In the genomic region with DNA sequence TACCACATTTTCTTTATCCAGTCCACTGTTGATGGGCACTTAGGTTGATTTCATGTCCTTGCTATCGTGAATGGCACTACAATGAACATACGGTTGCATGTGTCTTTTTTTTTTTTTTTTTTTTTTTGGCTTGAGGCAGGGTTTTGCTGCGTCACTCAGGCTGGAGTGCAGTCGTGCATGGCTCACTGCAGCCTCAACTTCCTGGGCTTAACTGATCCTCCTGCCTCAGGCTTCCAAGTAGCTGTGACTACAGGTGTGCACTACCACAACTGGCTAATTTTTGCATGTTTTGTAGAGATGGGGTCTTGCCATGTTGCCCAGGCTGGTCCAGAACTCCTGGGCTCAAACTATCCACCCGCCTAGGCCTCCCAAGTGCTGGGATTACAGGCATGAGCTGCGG, we compare ENCODE assay signal across 24 cellular contexts. TPM values are rescaled to one million over a fixed set of nuclear protein-coding genes. Genes with fewer than 3 reads are reported as not detected.
DNase-seq lines count a peak whose midpoint lies in the region; ATAC-seq, FAIRE-seq and TF ChIP-seq lines count a peak whose summit lies in the region.
"Had no signal": no experiment of that assay in that cellular context is flagged by ENCODE, and none has a peak within 500 bp of the region (broad histone marks: within the 10 kb centered on the region; RNA-seq: fewer than 3 reads in every experiment).

No MANE protein-coding gene starts in this region.

- peak; percentile 31 for FAIRE-seq in GM18507 (lab: Jason Lieb, UNC)

- no peaks in the 10 kb centered on the region for H3K27me3 ChIP-seq in colonic mucosa
- H3K27me3 ChIP-seq: ascending aorta, stomach, tibial nerve had no signal

- H3K27ac ChIP-seq in colonic mucosa: no peak overlapping the region
- H3K27ac ChIP-seq: ascending aorta, parathyroid adenoma, stomach, tibial nerve, WERI-Rb-1 had no signal

- no peaks in the 10 kb centered on the region for H3K4me1 ChIP-seq in colonic mucosa

- peak overlapping the region; percentile 27 for H3K4me3 Mint-ChIP-seq in activated T-helper 1 cell treated with anti-CD3 and anti-CD28 coated beads, Interleukin-12 subunit alpha, Interleukin-12 subunit beta, Interleukin-2, Interleukin-4 antibody, amounts not matched to agents 30 ng/mL and 10 ng/mL and 1 ng/mL, durations not matched to agents 14 hours and 24 hours and 36 hours
- no peak overlapping the region for H3K4me3 Mint-ChIP-seq in stimulated activated memory B cell treated with anti-CD40 and anti-IgM and Interleukin-4, amounts not matched to agents 10 μg/mL and 1 μg/mL and 100 μg/mL, for 72 hours

- peaks cover 4% of the 10 kb centered on the region for H3K9me3 Mint-ChIP-seq in activated T-helper 1 cell treated with anti-CD3 and anti-CD28 coated beads, Interleukin-12 subunit alpha, Interleukin-12 subunit beta, Interleukin-2, Interleukin-4 antibody, amounts not matched to agents 30 ng/mL and 10 ng/mL and 1 ng/mL, durations not matched to agents 14 hours and 24 hours and 36 hours
- peaks cover 3% of the 10 kb centered on the region for H3K9me3 Mint-ChIP-seq in stimulated activated memory B cell treated with anti-CD40 and anti-IgM and Interleukin-4, amounts not matched to agents 10 μg/mL and 1 μg/mL and 100 μg/mL, for 72 hours

- peaks cover 17% of the 10 kb centered on the region for H3K4me1 Mint-ChIP-seq in activated T-helper 1 cell treated with anti-CD3 and anti-CD28 coated beads, Interleukin-12 subunit alpha, Interleukin-12 subunit beta, Interleukin-2, Interleukin-4 antibody, amounts not matched to agents 30 ng/mL and 10 ng/mL and 1 ng/mL, durations not matched to agents 14 hours and 24 hours and 36 hours (ENCODE audit: low read depth)
- H3K4me1 Mint-ChIP-seq in stimulated activated memory B cell treated with anti-CD40 and anti-IgM and Interleukin-4, amounts not matched to agents 10 μg/mL and 1 μg/mL and 100 μg/mL, for 72 hours: peaks cover 42% of the 10 kb centered on the region

- peak; percentile 20 for DNase-seq in DMS53 (lab: John Stamatoyannopoulos, UW)
- DNase-seq in DMS53 treated with DMSO at 0.1 percent for 48 hours (lab: John Stamatoyannopoulos, UW; ENCODE audit: unreplicated experiment): no peak
- no peak for DNase-seq in GM18507 (ENCODE audit: extremely low spot score, insufficient read length, low read depth)
- no peak for DNase-seq in activated T-helper 1 cell treated with anti-CD3 and anti-CD28 coated beads, Interleukin-12 subunit alpha, Interleukin-12 subunit beta, Interleukin-2, Interleukin-4 antibody, amounts not matched to agents 30 ng/mL and 10 ng/mL and 1 ng/mL, durations not matched to agents 14 hours and 24 hours and 36 hours (ENCODE audit: low spot score)
- DNase-seq in D341Med (ENCODE audit: low spot score): no peak
- no peak for DNase-seq in colonic mucosa
- no peak for DNase-seq in Right ventricle myocardium inferior (ENCODE audit: missing footprints)
- DNase-seq: activated CD4-positive, alpha-beta T cell treated with anti-CD3 and anti-CD28 coated beads, Interleukin-2, amount 50 U/mL, for 1 hour; islet precursor cell; Kasumi-1; left ventricle myocardium superior; NCI-H1048; NCI-H187 treated with DMSO at 0.1 percent for 48 hours; nephron progenitor cell; SK-N-SH; stimulated activated CD4-positive, alpha-beta T cell treated with anti-CD3 and anti-CD28 coated beads, Interleukin-4, amount 100 ng/mL, for 24 hours; stomach; WERI-Rb-1 had no signal

- peaks cover 10% of the 10 kb centered on the region for H3K36me3 Mint-ChIP-seq in activated T-helper 1 cell treated with anti-CD3 and anti-CD28 coated beads, Interleukin-12 subunit alpha, Interleukin-12 subunit beta, Interleukin-2, Interleukin-4 antibody, amounts not matched to agents 30 ng/mL and 10 ng/mL and 1 ng/mL, durations not matched to agents 14 hours and 24 hours and 36 hours (ENCODE audit: low read depth)
- H3K36me3 Mint-ChIP-seq in stimulated activated memory B cell treated with anti-CD40 and anti-IgM and Interleukin-4, amounts not matched to agents 10 μg/mL and 1 μg/mL and 100 μg/mL, for 72 hours: no peaks in the 10 kb centered on the region

- H3K9ac ChIP-seq in colonic mucosa (ENCODE audit: low read depth in 2 of 2, low read length in 2 of 2): no peak overlapping the region
- H3K9ac ChIP-seq: parathyroid adenoma, SK-N-SH had no signal

- H3K27me3 Mint-ChIP-seq in activated T-helper 1 cell treated with anti-CD3 and anti-CD28 coated beads, Interleukin-12 subunit alpha, Interleukin-12 subunit beta, Interleukin-2, Interleukin-4 antibody, amounts not matched to agents 30 ng/mL and 10 ng/mL and 1 ng/mL, durations not matched to agents 14 hours and 24 hours and 36 hours (ENCODE audit: insufficient read depth): peaks cover 4% of the 10 kb centered on the region
- no peaks in the 10 kb centered on the region for H3K27me3 Mint-ChIP-seq in stimulated activated memory B cell treated with anti-CD40 and anti-IgM and Interleukin-4, amounts not matched to agents 10 μg/mL and 1 μg/mL and 100 μg/mL, for 72 hours

- intact Hi-C loops in activated T-helper 1 cell treated with anti-CD3 and anti-CD28 coated beads, Interleukin-12 subunit alpha, Interleukin-12 subunit beta, Interleukin-2, Interleukin-4 antibody, amounts not matched to agents 30 ng/mL and 10 ng/mL and 1 ng/mL, durations not matched to agents 14 hours and 24 hours and 36 hours (cut with micrococcal nuclease): loop anchor here (10.0 kb wide), 1 partner anchor 1413 kb away; no protein-coding TSS in a partner anchor
- intact Hi-C loops in colonic mucosa (cut with DNase I) (loop anchor here (10.0 kb wide), 1 partner anchor 193 kb away; no protein-coding TSS in a partner anchor), Right ventricle myocardium inferior (cut with DNase I) (no loop called here)

- no peak for ATAC-seq in stimulated activated memory B cell treated with anti-CD40 and anti-IgM and Interleukin-4, amounts not matched to agents 10 μg/mL and 1 μg/mL and 100 μg/mL, for 72 hours
- no peak for ATAC-seq in Right ventricle myocardium inferior
- ATAC-seq: activated naive CD4-positive, alpha-beta T cell treated with anti-CD3 and anti-CD28 coated beads, Interleukin-2, amount 50 U/mL, for 72 hours; left ventricle myocardium superior; right cardiac atrium had no signal

- no peaks in the 10 kb centered on the region for H3K36me3 ChIP-seq in colonic mucosa
- H3K36me3 ChIP-seq: ascending aorta, stomach, tibial nerve had no signal

- H3K4me3 ChIP-seq in colonic mucosa: no peak overlapping the region
- H3K4me3 ChIP-seq: ascending aorta, stomach, tibial nerve had no signal

- H3K27ac Mint-ChIP-seq in activated T-helper 1 cell treated with anti-CD3 and anti-CD28 coated beads, Interleukin-12 subunit alpha, Interleukin-12 subunit beta, Interleukin-2, Interleukin-4 antibody, amounts not matched to agents 30 ng/mL and 10 ng/mL and 1 ng/mL, durations not matched to agents 14 hours and 24 hours and 36 hours: no peak overlapping the region
- peak overlapping the region; percentile 7 for H3K27ac Mint-ChIP-seq in stimulated activated memory B cell treated with anti-CD40 and anti-IgM and Interleukin-4, amounts not matched to agents 10 μg/mL and 1 μg/mL and 100 μg/mL, for 72 hours
- H3K27ac Mint-ChIP-seq: nephron progenitor cell had no signal

- no peak for TF ChIP-seq CTCF in colonic mucosa (IDR thresholded peaks at IDR 0.05)

- H3K9me3 ChIP-seq in colonic mucosa: no peaks in the 10 kb centered on the region
- H3K9me3 ChIP-seq: ascending aorta, SK-N-SH, stomach, tibial nerve had no signal

RNA-seq across cellular contexts. Expression of a gene that starts 1.5 kb away (rescaled TPM):
- 24.2 and 24.5 TPM in 2 replicates for total RNA-seq in activated T-helper 1 cell treated with anti-CD3 and anti-CD28 coated beads, Interleukin-12 subunit alpha, Interleukin-12 subunit beta, Interleukin-2, Interleukin-4 antibody, amounts not matched to agents 30 ng/mL and 10 ng/mL and 1 ng/mL, durations not matched to agents 14 hours and 24 hours and 36 hours
- total RNA-seq in colonic mucosa (10 to 100 TPM; 26.1 to 27.3 TPM), Right ventricle myocardium inferior (21.2 TPM)
